In genomic region chr11:34588023-34588422, GRCh38 we compare ENCODE assay signal across 3 cellular contexts.
A peak's percentile ranks its signal among the peaks of the same experiment; 100 is the strongest.
TF ChIP-seq lines count a peak whose summit lies in the region.

No MANE protein-coding gene starts in this region.

TF ChIP-seq in A549, 52 proteins besides CTCF, POLR2A, EP300 and RAD21:
- TF ChIP-seq FOXS1 (CRISPR knock-in tag; IDR thresholded peaks at IDR 0.05) (no peak), JUN (IDR thresholded peaks at IDR 0.05) (no peak)

TF ChIP-seq in IMR-90, 13 proteins besides CTCF, POLR2A, EP300 and RAD21:
- TF ChIP-seq NFE2L2 (IDR thresholded peaks at IDR 0.05; ENCODE audit: low read depth, low read length): no peak
- TF ChIP-seq FOS (IDR thresholded peaks at IDR 0.05; ENCODE audit: low read depth, low read length): no peak
- no peak for TF ChIP-seq CEBPB (IDR thresholded peaks at IDR 0.05; ENCODE audit: low read depth, low read length)
- no peak for TF ChIP-seq CHD1 (IDR thresholded peaks at IDR 0.05; ENCODE audit: low read depth, low read length)
- no peak for TF ChIP-seq SMC3 (IDR thresholded peaks at IDR 0.05; ENCODE audit: low read depth, low read length)
- TF ChIP-seq BHLHE40 (IDR thresholded peaks at IDR 0.05; ENCODE audit: low read depth, low read length): no peak
- TF ChIP-seq RCOR1 (IDR thresholded peaks at IDR 0.05; ENCODE audit: insufficient replicate concordance, low read length): no peak
- no peak for TF ChIP-seq MXI1 (IDR thresholded peaks at IDR 0.05; ENCODE audit: borderline replicate concordance, low read depth, low read length)
- TF ChIP-seq MAZ (IDR thresholded peaks at IDR 0.05; ENCODE audit: borderline replicate concordance, low read depth, low read length): no peak
- TF ChIP-seq, protein P1, sequence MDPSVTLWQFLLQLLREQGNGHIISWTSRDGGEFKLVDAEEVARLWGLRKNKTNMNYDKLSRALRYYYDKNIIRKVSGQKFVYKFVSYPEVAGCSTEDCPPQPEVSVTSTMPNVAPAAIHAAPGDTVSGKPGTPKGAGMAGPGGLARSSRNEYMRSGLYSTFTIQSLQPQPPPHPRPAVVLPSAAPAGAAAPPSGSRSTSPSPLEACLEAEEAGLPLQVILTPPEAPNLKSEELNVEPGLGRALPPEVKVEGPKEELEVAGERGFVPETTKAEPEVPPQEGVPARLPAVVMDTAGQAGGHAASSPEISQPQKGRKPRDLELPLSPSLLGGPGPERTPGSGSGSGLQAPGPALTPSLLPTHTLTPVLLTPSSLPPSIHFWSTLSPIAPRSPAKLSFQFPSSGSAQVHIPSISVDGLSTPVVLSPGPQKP (IDR thresholded peaks at IDR 0.05; ENCODE audit: borderline replicate concordance, low read depth, low read length): no peak
- TF ChIP-seq USF2 (IDR thresholded peaks at IDR 0.05; ENCODE audit: low read depth, low read length): no peak
- no peak for TF ChIP-seq RFX5 (IDR thresholded peaks at IDR 0.05; ENCODE audit: low read depth, low read length)
- no peak for TF ChIP-seq MAFK (IDR thresholded peaks at IDR 0.05; ENCODE audit: low read depth, low read length)

TF ChIP-seq in K562, 482 proteins besides CTCF, POLR2A, EP300 and RAD21:
- peak; percentile 51 for TF ChIP-seq TFE3 (CRISPR knock-in tag; IDR thresholded peaks at IDR 0.05)
- TF ChIP-seq BACH1 (tag; IDR thresholded peaks at IDR 0.05): no peak
- peak; percentile 34; the same call in 1 of the 2 replicates for TF ChIP-seq L3MBTL2 (IDR thresholded peaks at IDR 0.05)
- peak; percentile 6; the same call in 1 of the 2 replicates for TF ChIP-seq CXXC5 (CRISPR knock-in tag; IDR thresholded peaks at IDR 0.05)
- no peak for TF ChIP-seq CTBP1 (IDR thresholded peaks at IDR 0.05; ENCODE audit: borderline replicate concordance)
- no peak for TF ChIP-seq SP2 (IDR thresholded peaks at IDR 0.05; ENCODE audit: extremely low read depth, low read depth, low read length, poor library complexity, severe bottlenecking)
- TF ChIP-seq HMBOX1 (IDR thresholded peaks at IDR 0.05): 0 out of 2 replicates have a peak, but pooled peaks have one; percentile 7
- no peak for TF ChIP-seq ZNF3 (CRISPR knock-in tag; IDR thresholded peaks at IDR 0.05)
- peak; percentile 39; the same call in 1 of the 2 replicates for TF ChIP-seq SMARCA4 (IDR thresholded peaks at IDR 0.05)
- TF ChIP-seq CEBPB (tag; IDR thresholded peaks at IDR 0.05): peak; percentile 61
- no peak for TF ChIP-seq CEBPG (CRISPR knock-in tag; IDR thresholded peaks at IDR 0.05)
- TF ChIP-seq CEBPG (tag; conservative IDR thresholded peaks at IDR 0.05 in 1 of 2, IDR thresholded peaks at IDR 0.05 in 1 of 2): peak in 1 of 2 experiments; percentile 7; a peak in 1 of 4 replicates
- TF ChIP-seq ATF3 (IDR thresholded peaks at IDR 0.05): peak; percentile 17; the same call in 1 of the 2 replicates
- TF ChIP-seq ATF3 (CRISPR knock-in tag; conservative IDR thresholded peaks at IDR 0.05): no peak
- TF ChIP-seq ZNF445 (CRISPR knock-in tag; IDR thresholded peaks at IDR 0.05; ENCODE audit: low read depth): no peak
- TF ChIP-seq ARNT (IDR thresholded peaks at IDR 0.05): peak in 1 of 2 experiments; percentile 19; a peak in 1 of 4 replicates
- TF ChIP-seq, protein P2, sequence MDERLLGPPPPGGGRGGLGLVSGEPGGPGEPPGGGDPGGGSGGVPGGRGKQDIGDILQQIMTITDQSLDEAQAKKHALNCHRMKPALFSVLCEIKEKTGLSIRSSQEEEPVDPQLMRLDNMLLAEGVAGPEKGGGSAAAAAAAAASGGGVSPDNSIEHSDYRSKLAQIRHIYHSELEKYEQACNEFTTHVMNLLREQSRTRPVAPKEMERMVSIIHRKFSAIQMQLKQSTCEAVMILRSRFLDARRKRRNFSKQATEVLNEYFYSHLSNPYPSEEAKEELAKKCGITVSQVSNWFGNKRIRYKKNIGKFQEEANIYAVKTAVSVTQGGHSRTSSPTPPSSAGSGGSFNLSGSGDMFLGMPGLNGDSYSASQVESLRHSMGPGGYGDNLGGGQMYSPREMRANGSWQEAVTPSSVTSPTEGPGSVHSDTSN (CRISPR knock-in tag; IDR thresholded peaks at IDR 0.05; ENCODE audit: low read depth): no peak
- TF ChIP-seq, protein P2 (tag; conservative IDR thresholded peaks at IDR 0.05; ENCODE audit: low read depth): peak; percentile 55
- no peak for TF ChIP-seq JUND (IDR thresholded peaks at IDR 0.05; ENCODE audit: borderline replicate concordance, low read depth, low read length)
- 0 out of 3 replicates have a peak, but pooled peaks have one; percentile 41 for TF ChIP-seq JUND (tag; IDR thresholded peaks at IDR 0.05; ENCODE audit: borderline replicate concordance, low read depth, low read length)
- peak; percentile 36; the same call in 1 of the 2 replicates for TF ChIP-seq DDX20 (tag; IDR thresholded peaks at IDR 0.05; ENCODE audit: low read depth)
- no peak for TF ChIP-seq ZNF354B (CRISPR knock-in tag; IDR thresholded peaks at IDR 0.05)
- TF ChIP-seq FOSL1 (tag; conservative IDR thresholded peaks at IDR 0.05): 0 out of 2 replicates have a peak, but pooled peaks have one; percentile 31
- TF ChIP-seq E2F1 (CRISPR knock-in tag; IDR thresholded peaks at IDR 0.05): no peak
- peak; percentile 72 for TF ChIP-seq RAD51 (IDR thresholded peaks at IDR 0.05; ENCODE audit: borderline replicate concordance, low read depth)
- TF ChIP-seq, protein P3, sequence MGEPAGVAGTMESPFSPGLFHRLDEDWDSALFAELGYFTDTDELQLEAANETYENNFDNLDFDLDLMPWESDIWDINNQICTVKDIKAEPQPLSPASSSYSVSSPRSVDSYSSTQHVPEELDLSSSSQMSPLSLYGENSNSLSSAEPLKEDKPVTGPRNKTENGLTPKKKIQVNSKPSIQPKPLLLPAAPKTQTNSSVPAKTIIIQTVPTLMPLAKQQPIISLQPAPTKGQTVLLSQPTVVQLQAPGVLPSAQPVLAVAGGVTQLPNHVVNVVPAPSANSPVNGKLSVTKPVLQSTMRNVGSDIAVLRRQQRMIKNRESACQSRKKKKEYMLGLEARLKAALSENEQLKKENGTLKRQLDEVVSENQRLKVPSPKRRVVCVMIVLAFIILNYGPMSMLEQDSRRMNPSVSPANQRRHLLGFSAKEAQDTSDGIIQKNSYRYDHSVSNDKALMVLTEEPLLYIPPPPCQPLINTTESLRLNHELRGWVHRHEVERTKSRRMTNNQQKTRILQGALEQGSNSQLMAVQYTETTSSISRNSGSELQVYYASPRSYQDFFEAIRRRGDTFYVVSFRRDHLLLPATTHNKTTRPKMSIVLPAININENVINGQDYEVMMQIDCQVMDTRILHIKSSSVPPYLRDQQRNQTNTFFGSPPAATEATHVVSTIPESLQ (CRISPR knock-in tag; IDR thresholded peaks at IDR 0.05): 0 out of 2 replicates have a peak, but pooled peaks have one; percentile 13
- peak; percentile 69 for TF ChIP-seq MEIS2 (IDR thresholded peaks at IDR 0.05; ENCODE audit: partially characterized antibody)
- TF ChIP-seq ESRRA (IDR thresholded peaks at IDR 0.05; ENCODE audit: borderline replicate concordance, low read depth): peak; percentile 43; the same call in 1 of the 2 replicates
- no peak for TF ChIP-seq NR2C2 (CRISPR knock-in tag; IDR thresholded peaks at IDR 0.05)
- TF ChIP-seq NR2C2 (tag; IDR thresholded peaks at IDR 0.05): 0 out of 2 replicates have a peak, but pooled peaks have one; percentile 7
- TF ChIP-seq USF2 (CRISPR knock-in tag; IDR thresholded peaks at IDR 0.05): peak; percentile 40
- 0 out of 2 replicates have a peak, but pooled peaks have one; percentile 45 for TF ChIP-seq ZNF175 (CRISPR knock-in tag; IDR thresholded peaks at IDR 0.05; ENCODE audit: low read depth)
- TF ChIP-seq ZNF592 (IDR thresholded peaks at IDR 0.05): 0 out of 2 replicates have a peak, but pooled peaks have one; percentile 25
- TF ChIP-seq, protein P4, sequence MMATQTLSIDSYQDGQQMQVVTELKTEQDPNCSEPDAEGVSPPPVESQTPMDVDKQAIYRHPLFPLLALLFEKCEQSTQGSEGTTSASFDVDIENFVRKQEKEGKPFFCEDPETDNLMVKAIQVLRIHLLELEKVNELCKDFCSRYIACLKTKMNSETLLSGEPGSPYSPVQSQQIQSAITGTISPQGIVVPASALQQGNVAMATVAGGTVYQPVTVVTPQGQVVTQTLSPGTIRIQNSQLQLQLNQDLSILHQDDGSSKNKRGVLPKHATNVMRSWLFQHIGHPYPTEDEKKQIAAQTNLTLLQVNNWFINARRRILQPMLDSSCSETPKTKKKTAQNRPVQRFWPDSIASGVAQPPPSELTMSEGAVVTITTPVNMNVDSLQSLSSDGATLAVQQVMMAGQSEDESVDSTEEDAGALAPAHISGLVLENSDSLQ (IDR thresholded peaks at IDR 0.05): peak; percentile 49
- TF ChIP-seq RFX1 (IDR thresholded peaks at IDR 0.05): no peak
- peak; percentile 23; the same call in 1 of the 2 replicates for TF ChIP-seq ATF7 (IDR thresholded peaks at IDR 0.05)
